ENCODE assay signal across 19 cellular contexts in genomic region chr5:31453522-31453921, GRCh38.
DNase-seq lines count a peak whose midpoint lies in the region; ATAC-seq, FAIRE-seq and TF ChIP-seq lines count a peak whose summit lies in the region.
"Had no signal": no experiment of that assay in that cellular context is flagged by ENCODE, and none has a peak within 500 bp of the region (broad histone marks: within the 10 kb centered on the region; RNA-seq: fewer than 3 reads in every experiment).

No MANE protein-coding gene starts in this region.

- peaks cover 16% of the 10 kb centered on the region for H3K9me3 ChIP-seq in HUES6 (ENCODE audit: control insufficient read depth, insufficient read depth, low read depth, low read length)
- peaks cover 3 to 5% of the 10 kb centered on the region in 2 experiments; a peak in 2 of 4 replicates for H3K9me3 ChIP-seq in H1 (ENCODE audit: insufficient read depth in 2 of 2, low read depth in 1 of 2, low read length in 1 of 2)
- H3K9me3 ChIP-seq in adrenal gland (replicated peaks in 1 of 3) = peaks cover 0 to 5% (median 0%) of the 10 kb centered on the region in 3 donors
- H3K9me3 ChIP-seq: BE2C had no signal

- no peak overlapping the region for H2BK5ac ChIP-seq in H1 (ENCODE audit: low read depth, low read length)

- H4K8ac ChIP-seq in H1 (ENCODE audit: extremely low read depth, insufficient read depth, low read length) = no peak overlapping the region

- no peak overlapping the region for H2BK20ac ChIP-seq in H1 (ENCODE audit: low read length)

- POLR2A ChIA-PET in H1 (lab: Charles Lee; ENCODE audit: partially characterized antibody) = interaction anchor here (0.9 kb wide), 1 partner anchor 17 kb away, joined by 3 read pairs; no protein-coding TSS in a partner anchor

- H3K4ac ChIP-seq in H1 (replicated peaks; ENCODE audit: insufficient read length, low read depth, low read length) = no peak overlapping the region

- peak; percentile 36 for FAIRE-seq in H1 (lab: Jason Lieb, UNC)
- FAIRE-seq: GM12878, K562 had no signal

- no peak overlapping the region for H2BK120ac ChIP-seq in H1 (replicated peaks; ENCODE audit: low read depth, low read length)

- no peak overlapping the region for H2BK15ac ChIP-seq in H1 (ENCODE audit: low read length)

- no peak overlapping the region for H4K5ac ChIP-seq in H1 (ENCODE audit: insufficient read length, low read depth, low read length)

- no peak overlapping the region for H2AFZ ChIP-seq in H1 (ENCODE audit: low read length)

- no peak for TF ChIP-seq RAD21 in H1 (IDR thresholded peaks at IDR 0.05 in 1 of 2, conservative IDR thresholded peaks at IDR 0.05 in 1 of 2; ENCODE audit: low read depth in 2 of 2, low read length in 2 of 2)

- 0 out of 2 replicates have a peak overlapping the region, but pooled peaks have one; percentile 72 for H2BK12ac ChIP-seq in H1 (ENCODE audit: low read depth, low read length)

- peak overlapping the region in 1 of 2 experiments; percentile 47; a peak in 1 of 4 replicates for H3K4me2 ChIP-seq in H1 (ENCODE audit: insufficient read depth in 1 of 2, low read depth in 2 of 2, low read length in 2 of 2)
- H3K4me2 ChIP-seq: SK-N-SH had no signal

- intact Hi-C loops in adrenal gland (cut with DNase I) = no loop called here

- H2AK5ac ChIP-seq in H1 (ENCODE audit: low read depth, low read length) = no peak overlapping the region

- no peak overlapping the region for H3K18ac ChIP-seq in H1 (ENCODE audit: extremely low read depth, low read length)

- H3K23me2 ChIP-seq in H1 (ENCODE audit: low read depth, low read length) = no peaks in the 10 kb centered on the region; the same call in 1 of the 2 replicates

- H3K4me3 ChIP-seq in HUES6 (ENCODE audit: low read depth, low read length) = no peak overlapping the region
- no peak overlapping the region for H3K4me3 ChIP-seq in H1 (ENCODE audit: extremely low read depth in 1 of 4, insufficient read depth in 2 of 4, low read depth in 3 of 4, low read length in 4 of 4)
- no peak overlapping the region for H3K4me3 ChIP-seq in adrenal gland
- H3K4me3 ChIP-seq: GM12878, K562 had no signal

- no peak for TF ChIP-seq CTCF in H1 (IDR thresholded peaks at IDR 0.05; ENCODE audit: control extremely low read depth in 1 of 3, insufficient read depth in 1 of 3, low read depth in 1 of 3, low read length in 3 of 3)
- TF ChIP-seq CTCF in adrenal gland (IDR thresholded peaks at IDR 0.05) = no peak

- DNase-seq in ELF-1 (ENCODE audit: low read depth, low spot score) (peak; percentile 15), H1 (ENCODE audit: low read depth in 1 of 2, low spot score in 2 of 2) (no peak), iPS-NIHi11 (ENCODE audit: low spot score) (peak; percentile 23), NCI-H1417 (lab: John Stamatoyannopoulos, UW) (no peak), adrenal gland (no peak)
- DNase-seq: BE2C; Caco-2; CD4-positive, CD25-positive, alpha-beta regulatory T cell; NCI-H1417 treated with DMSO at 0.1 percent for 48 hours; NCI-H187 treated with DMSO at 0.1 percent for 48 hours; NCI-H226; NCI-H524; NCI-H82; SHP77 had no signal

- H3K9ac ChIP-seq in HUES6 (ENCODE audit: low read length) (no peak overlapping the region), H1 (replicated peaks in 1 of 4; ENCODE audit: extremely low read depth in 1 of 4, low read depth in 3 of 4, low read length in 3 of 4) (no peak overlapping the region)
- H3K9ac ChIP-seq: SK-N-SH had no signal

- peaks cover 61% of the 10 kb centered on the region for H3K36me3 ChIP-seq in HUES6 (ENCODE audit: control insufficient read depth, insufficient read depth, low read length)
- H3K36me3 ChIP-seq in H1 (ENCODE audit: control insufficient read depth in 2 of 4, insufficient read depth in 4 of 4, low read length in 3 of 4) = peaks cover 0 to 48% (median 23%) of the 10 kb centered on the region in 4 experiments; a peak in 5 of 8 replicates
- peaks cover 0 to 29% of the 10 kb centered on the region in 2 donors for H3K36me3 ChIP-seq in adrenal gland (replicated peaks in 1 of 2)

- no peaks in the 10 kb centered on the region for H4K20me1 ChIP-seq in H1 (replicated peaks in 1 of 2; ENCODE audit: control insufficient read depth in 1 of 2, insufficient read depth in 2 of 2, low read length in 2 of 2)

- H3K4me1 ChIP-seq in HUES6 (ENCODE audit: control insufficient read depth, insufficient read depth, low read length) = peaks cover 9% of the 10 kb centered on the region
- peaks cover 0 to 7% (median 5%) of the 10 kb centered on the region in 4 experiments; a peak in 5 of 7 replicates for H3K4me1 ChIP-seq in H1 (replicated peaks in 1 of 4; ENCODE audit: control insufficient read depth in 3 of 4, insufficient read depth in 4 of 4, low read length in 3 of 4)
- no peaks in the 10 kb centered on the region for H3K4me1 ChIP-seq in adrenal gland (replicated peaks in 1 of 2)
- H3K4me1 ChIP-seq: BE2C, Caco-2 had no signal

- ATAC-seq in HG02588 (IDR thresholded peaks at IDR 0.05; ENCODE audit: unreplicated experiment) = no peak
- ATAC-seq: GM12878, K562 had no signal

- H3K56ac ChIP-seq in H1 (replicated peaks; ENCODE audit: insufficient read length, low read depth, low read length) = no peak overlapping the region

- TF ChIP-seq EP300 in H1 (IDR thresholded peaks at IDR 0.05; ENCODE audit: borderline replicate concordance in 1 of 2, low read depth in 2 of 2, low read length in 2 of 2) = no peak

- no peaks in the 10 kb centered on the region for H3K79me2 ChIP-seq in H1 (ENCODE audit: control insufficient read depth in 1 of 2, insufficient read depth in 2 of 2, low read length in 2 of 2)

- CTCF ChIA-PET in H1 (lab: Charles Lee; ENCODE audit: partially characterized antibody) = interaction anchor here (1.1 kb wide), 1 partner anchor 8 kb away, joined by 5 read pairs; no protein-coding TSS in a partner anchor

- no peak overlapping the region for H4K91ac ChIP-seq in H1 (replicated peaks; ENCODE audit: insufficient read length, low read length)

- H3K27ac ChIP-seq in HUES6 (ENCODE audit: low read depth, low read length) = peak overlapping the region; percentile 59; the same call in 1 of the 2 replicates
- no peak overlapping the region for H3K27ac ChIP-seq in H1 (ENCODE audit: low read depth, low read length)
- H3K27ac ChIP-seq in adrenal gland = no peak overlapping the region

- H3K14ac ChIP-seq in H1 (ENCODE audit: insufficient read length) = no peak overlapping the region

- no peak overlapping the region for H3K23ac ChIP-seq in H1 (ENCODE audit: insufficient read length)

- no peaks in the 10 kb centered on the region for H3K79me1 ChIP-seq in H1 (ENCODE audit: low read depth, low read length)

- H3K27me3 ChIP-seq in HUES6 (ENCODE audit: control insufficient read depth, insufficient read depth, low read length) (no peaks in the 10 kb centered on the region), H1 (replicated peaks in 1 of 4; ENCODE audit: control insufficient read depth in 3 of 4, extremely low read depth in 1 of 4, insufficient read depth in 3 of 4, low read length in 3 of 4) (no peaks in the 10 kb centered on the region), adrenal gland (no peaks in the 10 kb centered on the region)
- H3K27me3 ChIP-seq: BE2C had no signal

- WGBS in H1 (ENCODE audit: extremely low coverage in 1 of 2, insufficient coverage in 1 of 2, insufficient read length in 1 of 2, insufficient replicate concordance in 2 of 2, low coverage in 1 of 2, low lambda C conversion rate in 2 of 2, missing lambda C conversion rate in 1 of 2), 2 experiments = 42% methylated on average over 2 of the region's 2 CpGs; no CpG with 5 or more reads in 1 of the 2 experiments
- WGBS in adrenal gland, 4 donors = 83 to 91% (median 87%) methylated on average over 2 of the region's 2 CpGs

- TF ChIP-seq POLR2A in H1 (IDR thresholded peaks at IDR 0.05; ENCODE audit: control extremely low read depth in 1 of 2, low read depth in 2 of 2, low read length in 2 of 2) (no peak), adrenal gland (IDR thresholded peaks at IDR 0.05) (no peak)

TF ChIP-seq in H1, 55 proteins besides CTCF, POLR2A, EP300 and RAD21:
- TF ChIP-seq SRF (IDR thresholded peaks at IDR 0.05; ENCODE audit: low read depth, low read length) (no peak), KDM1A (IDR thresholded peaks at IDR 0.05; ENCODE audit: borderline replicate concordance, low read length) (no peak), EGR1 (IDR thresholded peaks at IDR 0.05; ENCODE audit: borderline replicate concordance, low read depth, low read length) (no peak), ZNF274 (IDR thresholded peaks at IDR 0.05; ENCODE audit: borderline replicate concordance, extremely low read depth, low read length) (no peak), SIN3A (conservative IDR thresholded peaks at IDR 0.05 in 1 of 2, IDR thresholded peaks at IDR 0.05 in 1 of 2; ENCODE audit: low read depth in 1 of 2, low read length in 2 of 2) (no peak), YY1 (IDR thresholded peaks at IDR 0.05; ENCODE audit: low read depth, low read length) (no peak), CREB1 (IDR thresholded peaks at IDR 0.05) (no peak), GTF2F1 (IDR thresholded peaks at IDR 0.05; ENCODE audit: borderline replicate concordance, low read depth, low read length) (no peak), HDAC6 (IDR thresholded peaks at IDR 0.05; ENCODE audit: low read depth, low read length) (no peak), TEAD4 (IDR thresholded peaks at IDR 0.05; ENCODE audit: low read depth, low read length) (no peak), EZH2 (IDR thresholded peaks at IDR 0.05; ENCODE audit: low read depth, low read length, severe bottlenecking) (no peak), TAF1 (IDR thresholded peaks at IDR 0.05; ENCODE audit: low read depth, low read length) (no peak), RNF2 (IDR thresholded peaks at IDR 0.05; ENCODE audit: borderline replicate concordance, low read depth, low read length, missing control alignments, poor library complexity, severe bottlenecking) (no peak)
- TF ChIP-seq, protein P1, sequence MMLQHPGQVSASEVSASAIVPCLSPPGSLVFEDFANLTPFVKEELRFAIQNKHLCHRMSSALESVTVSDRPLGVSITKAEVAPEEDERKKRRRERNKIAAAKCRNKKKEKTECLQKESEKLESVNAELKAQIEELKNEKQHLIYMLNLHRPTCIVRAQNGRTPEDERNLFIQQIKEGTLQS (IDR thresholded peaks at IDR 0.05; ENCODE audit: insufficient read depth, low read depth, low read length) = no peak
- TF ChIP-seq, protein P2, sequence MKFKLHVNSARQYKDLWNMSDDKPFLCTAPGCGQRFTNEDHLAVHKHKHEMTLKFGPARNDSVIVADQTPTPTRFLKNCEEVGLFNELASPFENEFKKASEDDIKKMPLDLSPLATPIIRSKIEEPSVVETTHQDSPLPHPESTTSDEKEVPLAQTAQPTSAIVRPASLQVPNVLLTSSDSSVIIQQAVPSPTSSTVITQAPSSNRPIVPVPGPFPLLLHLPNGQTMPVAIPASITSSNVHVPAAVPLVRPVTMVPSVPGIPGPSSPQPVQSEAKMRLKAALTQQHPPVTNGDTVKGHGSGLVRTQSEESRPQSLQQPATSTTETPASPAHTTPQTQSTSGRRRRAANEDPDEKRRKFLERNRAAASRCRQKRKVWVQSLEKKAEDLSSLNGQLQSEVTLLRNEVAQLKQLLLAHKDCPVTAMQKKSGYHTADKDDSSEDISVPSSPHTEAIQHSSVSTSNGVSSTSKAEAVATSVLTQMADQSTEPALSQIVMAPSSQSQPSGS (IDR thresholded peaks at IDR 0.05; ENCODE audit: low read length) = no peak

Comparison
In these comparisons a context has a peak if more than half of its experiments do, and no peak if none do; other contexts are left out.
1. DNase-seq: peak in ELF-1 (single experiment) and iPS-NIHi11 (single experiment); none in H1 (0 of 2), NCI-H1417 (0 of 3) and adrenal gland (0 of 7).